In the genomic region with DNA sequence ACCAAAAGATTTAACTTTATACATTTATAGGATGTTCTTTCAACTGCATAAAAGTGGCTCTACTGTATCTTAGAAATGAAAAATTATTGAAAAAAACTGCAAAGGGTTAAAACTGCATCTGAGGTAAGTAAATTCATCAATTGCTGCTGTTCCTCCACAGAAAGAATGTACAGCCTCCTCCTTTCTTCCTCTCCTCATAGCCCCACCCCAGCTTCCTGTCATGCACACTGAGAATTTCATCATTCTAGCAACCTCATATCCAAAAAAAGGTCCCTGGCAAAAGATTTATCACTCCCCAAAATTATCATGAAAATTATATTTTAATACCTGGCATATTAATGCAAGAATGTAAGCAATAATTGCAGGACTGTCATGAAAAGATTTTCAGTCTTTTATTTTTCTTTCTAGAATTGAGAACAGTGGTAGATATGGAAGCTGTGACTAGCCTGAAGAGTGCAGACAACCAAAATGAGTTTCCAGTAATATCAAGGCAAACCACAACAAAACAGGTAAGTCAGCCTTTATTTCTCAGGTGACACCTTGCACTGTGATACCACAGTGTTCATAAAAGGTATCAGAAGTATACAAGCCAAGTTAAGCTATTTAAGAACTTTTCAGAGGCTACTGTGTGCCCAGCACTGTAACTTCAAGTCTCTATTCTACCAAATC, we compare ENCODE assay signal across 16 cellular contexts.
DNase-seq lines count a peak whose midpoint lies in the region; ATAC-seq and TF ChIP-seq lines count a peak whose summit lies in the region.
"Had no signal": no experiment of that assay in that cellular context is flagged by ENCODE, and none has a peak within 500 bp of the region (broad histone marks: within the 10 kb centered on the region; RNA-seq: fewer than 3 reads in every experiment).

No MANE protein-coding gene starts in this region.

- peaks cover 10% of the 10 kb centered on the region for H3K36me3 Mint-ChIP-seq in activated CD8-positive, alpha-beta memory T cell treated with anti-CD3 and anti-CD28 coated beads, Interleukin-2, amount 10 ng/mL, durations not matched to agents 7 days and 5 days
- H3K36me3 Mint-ChIP-seq in T-helper 1 cell treated with Interleukin-12 subunit alpha and Interleukin-12 subunit beta and Interleukin-4 antibody, amounts not matched to agents 30 μg/mL and 1 μg/mL, for 36 hours (ENCODE audit: low read depth) = peaks cover 8% of the 10 kb centered on the region
- H3K36me3 Mint-ChIP-seq: brain; stimulated activated effector memory CD8-positive, alpha-beta T cell treated with anti-CD3 and anti-CD28 coated beads, Interleukin-12 subunit alpha, Interleukin-12 subunit beta, amount 100 ng/mL, for 72 hours had no signal

- H3K27me3 ChIP-seq in Loucy (ENCODE audit: insufficient read depth, low read length, poor library complexity, severe bottlenecking) (no peaks in the 10 kb centered on the region), mesenchymal stem cell (ENCODE audit: control insufficient read depth in 1 of 2, insufficient read depth in 1 of 2, low read length in 2 of 2) (no peaks in the 10 kb centered on the region)
- H3K27me3 ChIP-seq: pancreas, SJSA1 had no signal

- DNase-seq in activated CD8-positive, alpha-beta memory T cell treated with anti-CD3 and anti-CD28 coated beads, Interleukin-2, amount 10 ng/mL, durations not matched to agents 7 days and 5 days = peak; percentile 44
- no peak for DNase-seq in activated CD8-positive, alpha-beta memory T cell treated with anti-CD3 and anti-CD28 coated beads, Interleukin-2, amount 50 U/mL, for 4 hours
- DNase-seq in fibroblast of pulmonary artery (ENCODE audit: low read depth) = peak; percentile 27
- no peak for DNase-seq in HPDE6-E6E7 (ENCODE audit: extremely low spot score)
- DNase-seq in mesenchymal stem cell = no peak
- DNase-seq: effector CD4-positive, alpha-beta T cell; GOT3; NCI-H2171 treated with DMSO at 0.1 percent for 48 hours; pancreas had no signal

- no peak overlapping the region for H3K14ac ChIP-seq in mesenchymal stem cell (ENCODE audit: low read length in 2 of 2)

- H4K8ac ChIP-seq in mesenchymal stem cell (ENCODE audit: low read length) = no peak overlapping the region

- peak overlapping the region; percentile 73 for H2AFZ ChIP-seq in Loucy (ENCODE audit: low read length)
- H2AFZ ChIP-seq in mesenchymal stem cell (ENCODE audit: low read depth, low read length) = no peak overlapping the region

- no peak overlapping the region for H3K23ac ChIP-seq in mesenchymal stem cell (ENCODE audit: low read length in 2 of 2)

- TF ChIP-seq CTCF in Loucy (conservative IDR thresholded peaks at IDR 0.05; ENCODE audit: low read length) (no peak), fibroblast of pulmonary artery (IDR thresholded peaks at IDR 0.05; ENCODE audit: low read length, missing control alignments) (no peak)

- H2BK120ac ChIP-seq in mesenchymal stem cell (ENCODE audit: low read depth, low read length) = no peak overlapping the region

- H2BK15ac ChIP-seq in mesenchymal stem cell (ENCODE audit: low read depth, poor library complexity, severe bottlenecking) = no peak overlapping the region

- H3K4me3 ChIP-seq in Loucy (ENCODE audit: low read length, poor library complexity, severe bottlenecking) (peak overlapping the region; percentile 54), fibroblast of pulmonary artery (replicated peaks; ENCODE audit: low read depth, low read length) (no peak overlapping the region), mesenchymal stem cell (ENCODE audit: insufficient read depth in 1 of 2, low read depth in 1 of 2, low read length in 2 of 2) (no peak overlapping the region)
- H3K4me3 ChIP-seq: pancreas, SJSA1, skin epidermis had no signal

- no peak overlapping the region for H2AK5ac ChIP-seq in mesenchymal stem cell (ENCODE audit: low read length, severe bottlenecking)

- peaks cover 38% of the 10 kb centered on the region for H3K4me1 Mint-ChIP-seq in activated CD8-positive, alpha-beta memory T cell treated with anti-CD3 and anti-CD28 coated beads, Interleukin-2, amount 10 ng/mL, durations not matched to agents 7 days and 5 days
- H3K4me1 Mint-ChIP-seq in T-helper 1 cell treated with Interleukin-12 subunit alpha and Interleukin-12 subunit beta and Interleukin-4 antibody, amounts not matched to agents 30 μg/mL and 1 μg/mL, for 36 hours (ENCODE audit: low read depth) = peaks cover 40% of the 10 kb centered on the region
- H3K4me1 Mint-ChIP-seq: brain; stimulated activated effector memory CD8-positive, alpha-beta T cell treated with anti-CD3 and anti-CD28 coated beads, Interleukin-12 subunit alpha, Interleukin-12 subunit beta, amount 100 ng/mL, for 72 hours had no signal

- ATAC-seq in activated CD8-positive, alpha-beta memory T cell treated with anti-CD3 and anti-CD28 coated beads, Interleukin-2, amount 10 ng/mL, durations not matched to agents 7 days and 5 days = no peak
- ATAC-seq in GM19324 (IDR thresholded peaks at IDR 0.05; ENCODE audit: low FRiP score, unreplicated experiment) = no peak
- ATAC-seq: pancreas; stimulated activated effector memory CD8-positive, alpha-beta T cell treated with anti-CD3 and anti-CD28 coated beads, Interleukin-12 subunit alpha, Interleukin-12 subunit beta, amount 100 ng/mL, for 72 hours had no signal

- H3K36me3 ChIP-seq in Loucy (ENCODE audit: insufficient read depth, low read length) (no peaks in the 10 kb centered on the region), mesenchymal stem cell (ENCODE audit: control insufficient read depth in 1 of 2, insufficient read depth in 2 of 2, low read depth in 1 of 2, low read length in 2 of 2) (no peaks in the 10 kb centered on the region)
- H3K36me3 ChIP-seq: pancreas, SJSA1 had no signal

- H3K4me1 ChIP-seq in Loucy (ENCODE audit: insufficient read depth, low read length, poor library complexity, severe bottlenecking) (peaks cover 31% of the 10 kb centered on the region), mesenchymal stem cell (ENCODE audit: control insufficient read depth, insufficient read depth, low read depth, low read length) (no peaks in the 10 kb centered on the region)
- H3K4me1 ChIP-seq: pancreas, SJSA1 had no signal

- H3K9me2 ChIP-seq in Loucy (replicated peaks; ENCODE audit: low read depth, low read length) = no peaks in the 10 kb centered on the region

- H2BK12ac ChIP-seq in mesenchymal stem cell (ENCODE audit: low read length in 2 of 2) = no peak overlapping the region

- H4K91ac ChIP-seq in mesenchymal stem cell (ENCODE audit: low read length) = no peak overlapping the region

- peak overlapping the region; percentile 62 for H3K27ac Mint-ChIP-seq in activated CD8-positive, alpha-beta memory T cell treated with anti-CD3 and anti-CD28 coated beads, Interleukin-2, amount 10 ng/mL, durations not matched to agents 7 days and 5 days
- H3K27ac Mint-ChIP-seq in T-helper 1 cell treated with Interleukin-12 subunit alpha and Interleukin-12 subunit beta and Interleukin-4 antibody, amounts not matched to agents 30 μg/mL and 1 μg/mL, for 36 hours = peak overlapping the region; percentile 64
- H3K27ac Mint-ChIP-seq: brain; stimulated activated effector memory CD8-positive, alpha-beta T cell treated with anti-CD3 and anti-CD28 coated beads, Interleukin-12 subunit alpha, Interleukin-12 subunit beta, amount 100 ng/mL, for 72 hours had no signal

- H3K4me3 Mint-ChIP-seq in activated CD8-positive, alpha-beta memory T cell treated with anti-CD3 and anti-CD28 coated beads, Interleukin-2, amount 10 ng/mL, durations not matched to agents 7 days and 5 days = no peak overlapping the region
- peak overlapping the region; percentile 36 for H3K4me3 Mint-ChIP-seq in T-helper 1 cell treated with Interleukin-12 subunit alpha and Interleukin-12 subunit beta and Interleukin-4 antibody, amounts not matched to agents 30 μg/mL and 1 μg/mL, for 36 hours
- H3K4me3 Mint-ChIP-seq: brain; stimulated activated effector memory CD8-positive, alpha-beta T cell treated with anti-CD3 and anti-CD28 coated beads, Interleukin-12 subunit alpha, Interleukin-12 subunit beta, amount 100 ng/mL, for 72 hours had no signal

- H3K18ac ChIP-seq in mesenchymal stem cell (ENCODE audit: low read depth in 1 of 2, low read length in 2 of 2) = no peak overlapping the region

- H3F3A ChIP-seq in Loucy (ENCODE audit: low read depth) = no peaks in the 10 kb centered on the region

- no peaks in the 10 kb centered on the region for H3K79me2 ChIP-seq in Loucy (ENCODE audit: insufficient read depth, low read length)

- H2BK5ac ChIP-seq in mesenchymal stem cell (ENCODE audit: low read depth, low read length, poor library complexity, severe bottlenecking) = no peak overlapping the region

- no peaks in the 10 kb centered on the region for H4K20me1 ChIP-seq in Loucy (ENCODE audit: insufficient read depth, low read length, poor library complexity, severe bottlenecking)

- no peak overlapping the region for H3K4ac ChIP-seq in mesenchymal stem cell (ENCODE audit: low read depth in 1 of 2, low read length in 2 of 2)

- no peak overlapping the region for H3K27ac ChIP-seq in mesenchymal stem cell (ENCODE audit: low read length, poor library complexity, severe bottlenecking)
- H3K27ac ChIP-seq: pancreas, SJSA1, skin epidermis had no signal

- H3K4me2 ChIP-seq in Loucy (ENCODE audit: low read depth, low read length, poor library complexity, severe bottlenecking) = peak overlapping the region; percentile 51
- H3K4me2 ChIP-seq in mesenchymal stem cell (ENCODE audit: low read length, poor library complexity, severe bottlenecking) = no peak overlapping the region

- H3K27me3 Mint-ChIP-seq in activated CD8-positive, alpha-beta memory T cell treated with anti-CD3 and anti-CD28 coated beads, Interleukin-2, amount 10 ng/mL, durations not matched to agents 7 days and 5 days = no peaks in the 10 kb centered on the region
- no peaks in the 10 kb centered on the region for H3K27me3 Mint-ChIP-seq in T-helper 1 cell treated with Interleukin-12 subunit alpha and Interleukin-12 subunit beta and Interleukin-4 antibody, amounts not matched to agents 30 μg/mL and 1 μg/mL, for 36 hours (ENCODE audit: low read depth)

- no peaks in the 10 kb centered on the region for H3K9me3 ChIP-seq in Loucy (ENCODE audit: insufficient read depth, low read depth, low read length)
- no peaks in the 10 kb centered on the region for H3K9me3 ChIP-seq in mesenchymal stem cell (ENCODE audit: control insufficient read depth, low read length)
- H3K9me3 ChIP-seq: pancreas, SJSA1 had no signal

- peak overlapping the region; percentile 39 for H3K9ac ChIP-seq in Loucy (ENCODE audit: low read depth, low read length, poor library complexity, severe bottlenecking)
- H3K9ac ChIP-seq in mesenchymal stem cell (ENCODE audit: low read length) = no peak overlapping the region

- CTCF ChIA-PET in activated CD8-positive, alpha-beta memory T cell treated with anti-CD3 and anti-CD28 coated beads, Interleukin-2, amount 10 ng/mL, durations not matched to agents 7 days and 5 days (lab: Charles Lee) = no interaction called here

- no peaks in the 10 kb centered on the region for H3K79me1 ChIP-seq in mesenchymal stem cell (replicated peaks; ENCODE audit: low read length, poor library complexity, severe bottlenecking)

- H3K9me3 Mint-ChIP-seq in activated CD8-positive, alpha-beta memory T cell treated with anti-CD3 and anti-CD28 coated beads, Interleukin-2, amount 10 ng/mL, durations not matched to agents 7 days and 5 days (ENCODE audit: low read depth) = peaks cover 6% of the 10 kb centered on the region
- H3K9me3 Mint-ChIP-seq in T-helper 1 cell treated with Interleukin-12 subunit alpha and Interleukin-12 subunit beta and Interleukin-4 antibody, amounts not matched to agents 30 μg/mL and 1 μg/mL, for 36 hours = peaks cover 10% of the 10 kb centered on the region
- H3K9me3 Mint-ChIP-seq: brain; stimulated activated effector memory CD8-positive, alpha-beta T cell treated with anti-CD3 and anti-CD28 coated beads, Interleukin-12 subunit alpha, Interleukin-12 subunit beta, amount 100 ng/mL, for 72 hours had no signal

Comparison
In these comparisons a context has a peak if more than half of its experiments do, and no peak if none do; other contexts are left out.
1. DNase-seq: peak in activated CD8-positive, alpha-beta memory T cell treated with anti-CD3 and anti-CD28 coated beads, Interleukin-2, amount 10 ng/mL, durations not matched to agents 7 days and 5 days (single experiment) and fibroblast of pulmonary artery (single experiment); none in activated CD8-positive, alpha-beta memory T cell treated with anti-CD3 and anti-CD28 coated beads, Interleukin-2, amount 50 U/mL, for 4 hours (single experiment), HPDE6-E6E7 (single experiment) and mesenchymal stem cell (single experiment).